ENCODE assay signal across 9 cellular contexts in genomic region chr17:28372203-28372944, GRCh38. TPM values are rescaled to one million over a fixed set of nuclear protein-coding genes. Genes with fewer than 3 reads are reported as not detected.
A peak's percentile ranks its signal among the peaks of the same experiment; 100 is the strongest.
DNase-seq lines count a peak whose midpoint lies in the region; ATAC-seq and TF ChIP-seq lines count a peak whose summit lies in the region.
"Had no signal": no experiment of that assay in that cellular context is flagged by ENCODE, and none has a peak within 500 bp of the region (broad histone marks: within the 10 kb centered on the region; RNA-seq: fewer than 3 reads in every experiment).

No MANE protein-coding gene starts in this region.

- H3K27me3 ChIP-seq in breast epithelium, result no peaks in the 10 kb centered on the region
- peaks cover 8% of the 10 kb centered on the region for H3K27me3 ChIP-seq in thymus (ENCODE audit: control insufficient read depth, insufficient read depth)

- no peaks in the 10 kb centered on the region for H3K36me3 ChIP-seq in breast epithelium
- H3K36me3 ChIP-seq in thymus (ENCODE audit: control insufficient read depth, insufficient read depth), result no peaks in the 10 kb centered on the region

- TF ChIP-seq CTCF in breast epithelium (IDR thresholded peaks at IDR 0.05), result no peak

- H3K9me3 ChIP-seq in breast epithelium (no peaks in the 10 kb centered on the region), thymus (ENCODE audit: control insufficient read depth) (peaks cover 1% of the 10 kb centered on the region)

- H3K4me3 ChIP-seq in breast epithelium (peak overlapping the region; percentile 49 to 85 (median 58)), thymus (ENCODE audit: low read length) (peak overlapping the region; percentile 68)

- H3K27ac ChIP-seq in breast epithelium (peak overlapping the region; percentile 58 to 78), thymus (ENCODE audit: low read depth) (peak overlapping the region; percentile 36)

- 10% methylated on average over 53 of the region's 53 CpGs for WGBS in thymus

- peak; percentile 21 for ATAC-seq in GM19463 (IDR thresholded peaks at IDR 0.05; ENCODE audit: unreplicated experiment)

- intact Hi-C loops in breast epithelium (cut with DNase I; ENCODE audit: low total_unique reads), result no loop called here

- H3K4me1 ChIP-seq in breast epithelium, result no peaks in the 10 kb centered on the region
- peaks cover 14% of the 10 kb centered on the region for H3K4me1 ChIP-seq in thymus (ENCODE audit: control insufficient read depth, insufficient read depth, low read length)

- no peak for TF ChIP-seq POLR2A in breast epithelium (IDR thresholded peaks at IDR 0.05)

- DNase-seq in COR-L47 (lab: John Stamatoyannopoulos, UW) (peak; percentile 27), NCI-H526 treated with DMSO at 0.1 percent for 48 hours (lab: John Stamatoyannopoulos, UW) (peak; percentile 31), breast epithelium (ENCODE audit: low spot score in 2 of 2) (no peak), lung microvascular endothelial cell (ENCODE audit: low read depth in 2 of 2) (peak; percentile 27 to 56), NK-92 (lab: John Stamatoyannopoulos, UW; ENCODE audit: unreplicated experiment) (no peak)
- DNase-seq in stimulated activated naive CD4-positive, alpha-beta T cell treated with Interleukin-2 at 50 U/mL for 16 hours (lab: John Stamatoyannopoulos, UW), result no peak

RNA-seq across cellular contexts. Expression of gene SARM1, which starts 0.9 kb away (rescaled TPM):
- 10 to 100 TPM in 2 of 3 donors, 1 to 10 TPM in 1; 6.4 to 14.3 (median 13.8) TPM for total RNA-seq in breast epithelium
- 1.5 and 2.4 TPM in 2 replicates for total RNA-seq in lung microvascular endothelial cell
- polyA plus RNA-seq in thymus, result 5.4 TPM

RNA-seq across cellular contexts. Expression of gene VTN, which starts 2.3 kb away (rescaled TPM):
- 10 to 100 TPM in 1 of 3 donors, under 1 TPM in 2; 0.32 to 12.1 (median 0.98) TPM for total RNA-seq in breast epithelium
- under 0.01 TPM in 2 replicates for total RNA-seq in lung microvascular endothelial cell
- 0.59 TPM for polyA plus RNA-seq in thymus

RNA-seq across cellular contexts. Expression of gene SEBOX, which starts 7.4 kb away (rescaled TPM):
- total RNA-seq in breast epithelium (not detected), lung microvascular endothelial cell (not detected in 2 replicates)
- polyA plus RNA-seq in thymus, result not detected
- total RNA-seq: SK-MEL-5 had no signal

RNA-seq across cellular contexts. Expression of gene POLDIP2, which starts 15.0 kb away (rescaled TPM):
- total RNA-seq in breast epithelium (10 to 100 TPM; 64.5 to 85.0 (median 69.8) TPM), lung microvascular endothelial cell (50.8 and 55.6 TPM in 2 replicates)
- 37.6 TPM for polyA plus RNA-seq in thymus

RNA-seq across cellular contexts. Expression of gene SLC46A1, which starts 33.6 kb away (rescaled TPM):
- total RNA-seq in breast epithelium (10 to 100 TPM; 11.2 to 22.7 (median 12.5) TPM), lung microvascular endothelial cell (0.44 and 0.60 TPM in 2 replicates)
- 10.5 TPM for polyA plus RNA-seq in thymus

Comparison
In these comparisons a context has a peak if more than half of its experiments do, and no peak if none do; other contexts are left out.
1. DNase-seq: peak in COR-L47 (single experiment), NCI-H526 treated with DMSO at 0.1 percent for 48 hours (single experiment) and lung microvascular endothelial cell (2 of 2); none in breast epithelium (0 of 2), stimulated activated naive CD4-positive, alpha-beta T cell treated with Interleukin-2 at 50 U/mL for 16 hours (single experiment) and NK-92 (single experiment).